ENCODE assay signal across 14 cellular contexts in genomic region chr19:10891360-10892108, GRCh38. TPM values are rescaled to one million over a fixed set of nuclear protein-coding genes. Genes with fewer than 3 reads are reported as not detected.
DNase-seq lines count a peak whose midpoint lies in the region; ATAC-seq and TF ChIP-seq lines count a peak whose summit lies in the region.
"Had no signal": no experiment of that assay in that cellular context is flagged by ENCODE, and none has a peak within 500 bp of the region (broad histone marks: within the 10 kb centered on the region; RNA-seq: fewer than 3 reads in every experiment).

No MANE protein-coding gene starts in this region.

- H3K27me3 Mint-ChIP-seq in progenitor cell of endocrine pancreas = no peaks in the 10 kb centered on the region
- H3K27me3 Mint-ChIP-seq in CD4-positive, alpha-beta memory T cell = no peaks in the 10 kb centered on the region
- H3K27me3 Mint-ChIP-seq: stimulated activated naive CD8-positive, alpha-beta T cell treated with anti-CD3 and anti-CD28 coated beads, Interleukin-15, amount 100 ng/mL, for 72 hours had no signal

- intact Hi-C loops in left ventricle myocardium inferior (cut with micrococcal nuclease) = no loop called here
- intact Hi-C loops in CD4-positive, alpha-beta memory T cell (cut with micrococcal nuclease) = no loop called here

- H3K9me2 ChIP-seq in OCI-LY1 (ENCODE audit: low read depth, low read length) = no peaks in the 10 kb centered on the region

- no peak overlapping the region for H3K4me3 ChIP-seq in HAP-1
- no peak overlapping the region for H3K4me3 ChIP-seq in OCI-LY1 (ENCODE audit: low read depth, low read length, poor library complexity, severe bottlenecking)
- no peak overlapping the region for H3K4me3 ChIP-seq in left ventricle myocardium inferior
- no peak overlapping the region for H3K4me3 ChIP-seq in CD4-positive, alpha-beta memory T cell (ENCODE audit: low read length in 2 of 2)

- H3K9me3 Mint-ChIP-seq in progenitor cell of endocrine pancreas (ENCODE audit: low read depth) = no peaks in the 10 kb centered on the region
- no peaks in the 10 kb centered on the region for H3K9me3 Mint-ChIP-seq in CD4-positive, alpha-beta memory T cell
- no peaks in the 10 kb centered on the region for H3K9me3 Mint-ChIP-seq in stimulated activated effector memory CD8-positive, alpha-beta T cell treated with anti-CD3 and anti-CD28 coated beads, Interleukin-12 subunit alpha, Interleukin-12 subunit beta, amount 100 ng/mL, for 72 hours
- H3K9me3 Mint-ChIP-seq: stimulated activated naive CD8-positive, alpha-beta T cell treated with anti-CD3 and anti-CD28 coated beads, Interleukin-15, amount 100 ng/mL, for 72 hours had no signal

- H3K36me3 Mint-ChIP-seq in progenitor cell of endocrine pancreas (ENCODE audit: insufficient read depth) = no peaks in the 10 kb centered on the region
- H3K36me3 Mint-ChIP-seq in CD4-positive, alpha-beta memory T cell = no peaks in the 10 kb centered on the region
- H3K36me3 Mint-ChIP-seq in stimulated activated effector memory CD8-positive, alpha-beta T cell treated with anti-CD3 and anti-CD28 coated beads, Interleukin-12 subunit alpha, Interleukin-12 subunit beta, amount 100 ng/mL, for 72 hours = no peaks in the 10 kb centered on the region

- in situ Hi-C loops in HAP-1 (cut with MboI; ENCODE audit: low sequenced_read_pairs) = no loop called here

- DNase-seq in HAP-1 (ENCODE audit: low spot score in 2 of 2) (peak; percentile 83), left ventricle myocardium inferior (peak; percentile 40), progenitor cell of endocrine pancreas (ENCODE audit: low spot score, unreplicated experiment) (no peak), retina (no peak), cerebellar nuclear complex (lab: John Stamatoyannopoulos, UW) (no peak)
- DNase-seq in CD4-positive, alpha-beta memory T cell = no peak
- no peak for DNase-seq in stimulated activated effector memory CD8-positive, alpha-beta T cell treated with anti-CD3 and anti-CD28 coated beads, Interleukin-12 subunit alpha, Interleukin-12 subunit beta, amount 100 ng/mL, for 72 hours (ENCODE audit: low spot score in 2 of 2)
- DNase-seq: activated CD4-positive, alpha-beta T cell treated with anti-CD3 and anti-CD28 coated beads for 48 hours; activated effector memory CD4-positive, alpha-beta T cell treated with Interleukin-2 at 50 U/mL for 16 hours; KG1; NCI-H446 treated with DMSO at 0.1 percent for 48 hours; stimulated activated CD4-positive, alpha-beta T cell treated with anti-CD3 and anti-CD28 coated beads, Interleukin-1b, Interleukin-23, amount 100 ng/mL, for 48 hours; stimulated activated naive CD8-positive, alpha-beta T cell treated with anti-CD3 and anti-CD28 coated beads, Interleukin-15, amount 100 ng/mL, for 72 hours had no signal

- H3K9ac ChIP-seq in OCI-LY1 (ENCODE audit: low read length) = no peak overlapping the region

- H3K4me2 ChIP-seq in OCI-LY1 (ENCODE audit: low read length) = no peak overlapping the region

- TF ChIP-seq CTCF in OCI-LY1 (IDR thresholded peaks at IDR 0.05; ENCODE audit: low read length) (no peak), left ventricle myocardium inferior (IDR thresholded peaks at IDR 0.05; ENCODE audit: borderline replicate concordance) (no peak), progenitor cell of endocrine pancreas (IDR thresholded peaks at IDR 0.05; ENCODE audit: unreplicated experiment) (no peak)

- peak overlapping the region; percentile 1 for H3K4me3 Mint-ChIP-seq in progenitor cell of endocrine pancreas (ENCODE audit: low read depth)
- H3K4me3 Mint-ChIP-seq in CD4-positive, alpha-beta memory T cell = no peak overlapping the region
- no peak overlapping the region for H3K4me3 Mint-ChIP-seq in stimulated activated effector memory CD8-positive, alpha-beta T cell treated with anti-CD3 and anti-CD28 coated beads, Interleukin-12 subunit alpha, Interleukin-12 subunit beta, amount 100 ng/mL, for 72 hours
- H3K4me3 Mint-ChIP-seq: stimulated activated naive CD8-positive, alpha-beta T cell treated with anti-CD3 and anti-CD28 coated beads, Interleukin-15, amount 100 ng/mL, for 72 hours had no signal

- no peaks in the 10 kb centered on the region for H3K36me3 ChIP-seq in HAP-1 (replicated peaks)
- no peaks in the 10 kb centered on the region for H3K36me3 ChIP-seq in OCI-LY1 (ENCODE audit: insufficient read depth, low read length)
- no peaks in the 10 kb centered on the region for H3K36me3 ChIP-seq in left ventricle myocardium inferior
- H3K36me3 ChIP-seq in CD4-positive, alpha-beta memory T cell (ENCODE audit: insufficient read depth, low read length) = no peaks in the 10 kb centered on the region

- H3K4me1 Mint-ChIP-seq in progenitor cell of endocrine pancreas (ENCODE audit: low read depth) = peaks cover 28% of the 10 kb centered on the region
- peaks cover 3 to 12% (median 6%) of the 10 kb centered on the region in 4 donors for H3K4me1 Mint-ChIP-seq in CD4-positive, alpha-beta memory T cell
- H3K4me1 Mint-ChIP-seq in stimulated activated effector memory CD8-positive, alpha-beta T cell treated with anti-CD3 and anti-CD28 coated beads, Interleukin-12 subunit alpha, Interleukin-12 subunit beta, amount 100 ng/mL, for 72 hours = peaks cover 25% of the 10 kb centered on the region

- POLR2A ChIA-PET in CD4-positive, alpha-beta memory T cell (lab: Charles Lee; ENCODE audit: partially characterized antibody) = no interaction called here

- H3F3A ChIP-seq in OCI-LY1 (ENCODE audit: insufficient read depth, low read length) = no peaks in the 10 kb centered on the region

- H4K20me1 ChIP-seq in OCI-LY1 (ENCODE audit: insufficient read depth, low read length) = no peaks in the 10 kb centered on the region

- peaks cover 12% of the 10 kb centered on the region; the same call in 1 of the 2 replicates for H3K79me2 ChIP-seq in OCI-LY1 (ENCODE audit: insufficient read depth, low read length)

- CTCF ChIA-PET in CD4-positive, alpha-beta memory T cell (lab: Charles Lee; ENCODE audit: partially characterized antibody) = no interaction called here

- H3K4me1 ChIP-seq in HAP-1 (peaks cover 38% of the 10 kb centered on the region), OCI-LY1 (ENCODE audit: insufficient read depth, low read length, severe bottlenecking) (peaks cover 54% of the 10 kb centered on the region), left ventricle myocardium inferior (peaks cover 69% of the 10 kb centered on the region)
- peaks cover under 1% of the 10 kb centered on the region for H3K4me1 ChIP-seq in CD4-positive, alpha-beta memory T cell (ENCODE audit: insufficient read depth, low read length)

- H3K27ac Mint-ChIP-seq in progenitor cell of endocrine pancreas = peak overlapping the region; percentile 98
- H3K27ac Mint-ChIP-seq in CD4-positive, alpha-beta memory T cell = no peak overlapping the region
- no peak overlapping the region for H3K27ac Mint-ChIP-seq in stimulated activated effector memory CD8-positive, alpha-beta T cell treated with anti-CD3 and anti-CD28 coated beads, Interleukin-12 subunit alpha, Interleukin-12 subunit beta, amount 100 ng/mL, for 72 hours
- H3K27ac Mint-ChIP-seq: stimulated activated naive CD8-positive, alpha-beta T cell treated with anti-CD3 and anti-CD28 coated beads, Interleukin-15, amount 100 ng/mL, for 72 hours had no signal

- H3K27me3 ChIP-seq in HAP-1 (ENCODE audit: low read depth) = no peaks in the 10 kb centered on the region
- no peaks in the 10 kb centered on the region for H3K27me3 ChIP-seq in OCI-LY1 (ENCODE audit: insufficient read depth, low read length)
- no peaks in the 10 kb centered on the region for H3K27me3 ChIP-seq in left ventricle myocardium inferior (ENCODE audit: low read depth)
- H3K27me3 ChIP-seq in CD4-positive, alpha-beta memory T cell (ENCODE audit: insufficient read depth, low read length) = no peaks in the 10 kb centered on the region

- ATAC-seq in stimulated activated effector memory CD8-positive, alpha-beta T cell treated with anti-CD3 and anti-CD28 coated beads, Interleukin-12 subunit alpha, Interleukin-12 subunit beta, amount 100 ng/mL, for 72 hours = no peak
- ATAC-seq: stimulated activated naive CD8-positive, alpha-beta T cell treated with anti-CD3 and anti-CD28 coated beads, Interleukin-15, amount 100 ng/mL, for 72 hours had no signal

- H2AFZ ChIP-seq in OCI-LY1 (ENCODE audit: low read length) = no peak overlapping the region

- H3K9me3 ChIP-seq in HAP-1 = no peaks in the 10 kb centered on the region
- H3K9me3 ChIP-seq in OCI-LY1 (ENCODE audit: low read length) = no peaks in the 10 kb centered on the region
- no peaks in the 10 kb centered on the region for H3K9me3 ChIP-seq in left ventricle myocardium inferior (replicated peaks)
- H3K9me3 ChIP-seq in CD4-positive, alpha-beta memory T cell (ENCODE audit: control insufficient read depth in 1 of 2, low read length in 2 of 2) = no peaks in the 10 kb centered on the region

- H3K27ac ChIP-seq in OCI-LY1 (ENCODE audit: low read depth, low read length, poor library complexity, severe bottlenecking) = peak overlapping the region; percentile 16
- H3K27ac ChIP-seq in left ventricle myocardium inferior (replicated peaks) = peak overlapping the region; percentile 18
- H3K27ac ChIP-seq in CD4-positive, alpha-beta memory T cell (ENCODE audit: low read depth, low read length) = no peak overlapping the region

RNA-seq across cellular contexts. Expression of gene CARM1, which starts 20.2 kb away (rescaled TPM):
- total RNA-seq in left ventricle myocardium inferior = 27.2 TPM
- 77.6 and 86.0 TPM in 2 replicates for total RNA-seq in progenitor cell of endocrine pancreas
- 10 to 100 TPM; 25.2 to 26.5 TPM for total RNA-seq in CD4-positive, alpha-beta memory T cell
- 1 to 10 TPM in 1 of 2 donors, under 1 TPM in 1; 0.71 to 1.8 TPM for polyA plus RNA-seq in CD4-positive, alpha-beta memory T cell

RNA-seq across cellular contexts. Expression of gene YIPF2, which starts 36.9 kb away (rescaled TPM):
- 13.1 TPM for total RNA-seq in left ventricle myocardium inferior
- 49.1 and 53.3 TPM in 2 replicates for total RNA-seq in progenitor cell of endocrine pancreas
- total RNA-seq in CD4-positive, alpha-beta memory T cell = 10 to 100 TPM; 29.6 TPM
- 10 to 100 TPM; 12.2 to 14.0 TPM for polyA plus RNA-seq in CD4-positive, alpha-beta memory T cell

RNA-seq across cellular contexts. Expression of gene TIMM29, which starts 37.1 kb away (rescaled TPM):
- total RNA-seq in left ventricle myocardium inferior = 12.4 TPM
- total RNA-seq in progenitor cell of endocrine pancreas = 25.6 and 29.4 TPM in 2 replicates
- 10 to 100 TPM; 39.6 to 40.9 TPM for total RNA-seq in CD4-positive, alpha-beta memory T cell
- 10 to 100 TPM; 17.7 to 34.6 TPM for polyA plus RNA-seq in CD4-positive, alpha-beta memory T cell

RNA-seq across cellular contexts. Expression of gene C19orf38, which starts 43.3 kb away (rescaled TPM):
- total RNA-seq in left ventricle myocardium inferior (0.47 TPM), progenitor cell of endocrine pancreas (0.31 and 0.33 TPM in 2 replicates)
- under 1 TPM; 0.36 to 0.49 TPM for total RNA-seq in CD4-positive, alpha-beta memory T cell
- polyA plus RNA-seq in CD4-positive, alpha-beta memory T cell = under 1 TPM in 1 of 2 donors, not detected in 1; 0.21 TPM

RNA-seq across cellular contexts. Expression of gene TMED1, which starts 55.5 kb away (rescaled TPM):
- total RNA-seq in left ventricle myocardium inferior (32.9 TPM), progenitor cell of endocrine pancreas (32.6 and 39.3 TPM in 2 replicates)
- 10 to 100 TPM in 1 of 2 experiments, 1 to 10 TPM in 1; 9.0 to 10.9 TPM for total RNA-seq in CD4-positive, alpha-beta memory T cell
- polyA plus RNA-seq in CD4-positive, alpha-beta memory T cell = 10 to 100 TPM; 24.7 to 24.9 TPM

Comparison
In these comparisons a context has a peak if more than half of its experiments do, and no peak if none do; other contexts are left out.
1. DNase-seq: peak in HAP-1 (2 of 2) and left ventricle myocardium inferior (single experiment); none in progenitor cell of endocrine pancreas (single experiment), retina (single experiment), CD4-positive, alpha-beta memory T cell (0 of 5), cerebellar nuclear complex (0 of 2) and stimulated activated effector memory CD8-positive, alpha-beta T cell treated with anti-CD3 and anti-CD28 coated beads, Interleukin-12 subunit alpha, Interleukin-12 subunit beta, amount 100 ng/mL, for 72 hours (0 of 2).